ENCODE assay signal across 14 cellular contexts in genomic region chr19:2834294-2834871, GRCh38. TPM values are rescaled to one million over a fixed set of nuclear protein-coding genes. Genes with fewer than 3 reads are reported as not detected.
A peak's percentile ranks its signal among the peaks of the same experiment; 100 is the strongest.
DNase-seq lines count a peak whose midpoint lies in the region; ATAC-seq, FAIRE-seq and TF ChIP-seq lines count a peak whose summit lies in the region.
"Had no signal": no experiment of that assay in that cellular context is flagged by ENCODE, and none has a peak within 500 bp of the region (broad histone marks: within the 10 kb centered on the region; RNA-seq: fewer than 3 reads in every experiment).

No MANE protein-coding gene starts in this region.

- no peak overlapping the region for H3K27ac ChIP-seq in A549
- H3K27ac ChIP-seq in IMR-90 (ENCODE audit: insufficient read depth, low read length), result no peak overlapping the region
- no peak overlapping the region for H3K27ac ChIP-seq in muscle layer of duodenum (ENCODE audit: low read length)
- H3K27ac ChIP-seq in osteoblast (ENCODE audit: low read depth, low read length), result no peak overlapping the region
- H3K27ac ChIP-seq: C4-2B had no signal

- no peaks in the 10 kb centered on the region for H3K79me2 ChIP-seq in osteoblast (ENCODE audit: insufficient read depth, low read length)

- POLR2A ChIA-PET in A549 (lab: Yijun Ruan, JAX) (no interaction called here), IMR-90 (lab: Charles Lee; ENCODE audit: unreplicated experiment) (no interaction called here)

- TF ChIP-seq EP300 in A549 (IDR thresholded peaks at IDR 0.05), result no peak

- H3K9me1 ChIP-seq in IMR-90 (ENCODE audit: insufficient read depth, low read length), result no peaks in the 10 kb centered on the region

- TF ChIP-seq POLR2A in A549 (IDR thresholded peaks at IDR 0.05; ENCODE audit: low read length) (no peak), IMR-90 (IDR thresholded peaks at IDR 0.05; ENCODE audit: low read depth, low read length) (no peak)

- intact Hi-C loops in IMR-90 (cut with micrococcal nuclease), result no loop called here

- H3K4me2 ChIP-seq in A549, result no peak overlapping the region
- no peak overlapping the region for H3K4me2 ChIP-seq in IMR-90 (ENCODE audit: low read depth, low read length)
- H3K4me2 ChIP-seq in osteoblast (ENCODE audit: insufficient read depth, low read length), result no peak overlapping the region

- dilution Hi-C loops in IMR-90 (cut with HindIII; ENCODE audit: low sequenced_read_pairs, unreplicated experiment), result no loop called here

- no peak overlapping the region for H3K23ac ChIP-seq in IMR-90 (ENCODE audit: low read depth, low read length)

- 77% methylated on average over 17 of the region's 19 CpGs for WGBS in A549 (ENCODE audit: missing lambda C conversion rate)
- 100% methylated on average over 2 of the region's 19 CpGs; no CpG with 5 or more reads in 1 of the 2 experiments for WGBS in IMR-90 (ENCODE audit: extremely low coverage in 2 of 2, insufficient read length in 1 of 2), 2 experiments

- no peak overlapping the region for H2AFZ ChIP-seq in IMR-90 (replicated peaks; ENCODE audit: low read length, poor library complexity)
- H2AFZ ChIP-seq in osteoblast (ENCODE audit: low read length), result no peak overlapping the region

- H2BK15ac ChIP-seq in IMR-90 (ENCODE audit: low read depth, low read length), result no peak overlapping the region

- H2AK5ac ChIP-seq in IMR-90 (ENCODE audit: low read depth, low read length), result no peak overlapping the region

- no peak overlapping the region for H4K8ac ChIP-seq in IMR-90 (ENCODE audit: low read depth in 2 of 2, low read length in 2 of 2)

- H3K56ac ChIP-seq in IMR-90 (ENCODE audit: extremely low read depth, insufficient read depth, low read length), result no peak overlapping the region

- H2BK20ac ChIP-seq in IMR-90 (ENCODE audit: low read depth, low read length), result no peak overlapping the region

- no peak for DNase-seq in A549 (ENCODE audit: low read depth in 1 of 2, low spot score in 1 of 2)
- DNase-seq in IMR-90, result no peak
- DNase-seq in choroid plexus epithelial cell (ENCODE audit: low read depth), result peak; percentile 9
- no peak for DNase-seq in COR-L47 (lab: John Stamatoyannopoulos, UW)
- DNase-seq in HK-2 (ENCODE audit: unreplicated experiment), result no peak
- DNase-seq in NCI-H345 treated with DMSO at 0.1 percent for 48 hours (lab: John Stamatoyannopoulos, UW; ENCODE audit: unreplicated experiment), result no peak
- no peak for DNase-seq in osteoblast (ENCODE audit: insufficient read length, low spot score, missing footprints)
- DNase-seq: 8988T, NCI-H187, NCI-H446, RPMI8226 had no signal

- no peak overlapping the region for H2BK5ac ChIP-seq in IMR-90 (ENCODE audit: low read depth, low read length, poor library complexity, severe bottlenecking)

- CTCF ChIA-PET in A549 (lab: Yijun Ruan, JAX), result interaction anchor here (1.4 kb wide), 1 partner anchor 186 kb away, joined by 3 read pairs; no protein-coding TSS in a partner anchor
- CTCF ChIA-PET in IMR-90 (lab: Yijun Ruan, JAX), result no interaction called here

- H3K4me1 ChIP-seq in A549 (no peaks in the 10 kb centered on the region), IMR-90 (ENCODE audit: control insufficient read depth, insufficient read depth, low read length) (no peaks in the 10 kb centered on the region), muscle layer of duodenum (ENCODE audit: control insufficient read depth in 1 of 2, insufficient read depth in 2 of 2, low read length in 2 of 2) (no peaks in the 10 kb centered on the region), osteoblast (ENCODE audit: insufficient read depth, low read length) (no peaks in the 10 kb centered on the region)

- H3K27me3 ChIP-seq in IMR-90 (ENCODE audit: control insufficient read depth, insufficient read depth, low read length) (no peaks in the 10 kb centered on the region), muscle layer of duodenum (ENCODE audit: low read depth, low read length) (no peaks in the 10 kb centered on the region), osteoblast (ENCODE audit: insufficient read depth, low read length) (no peaks in the 10 kb centered on the region)

- TF ChIP-seq CTCF in A549 (IDR thresholded peaks at IDR 0.05) (no peak), IMR-90 (conservative IDR thresholded peaks at IDR 0.05; ENCODE audit: low read depth, low read length) (no peak), choroid plexus epithelial cell (conservative IDR thresholded peaks at IDR 0.05; ENCODE audit: low read depth, low read length) (no peak), osteoblast (IDR thresholded peaks at IDR 0.05; ENCODE audit: extremely low read depth, low read depth, low read length) (no peak)

- FAIRE-seq in A549 (lab: Jason Lieb, UNC), result no peak

- H4K20me1 ChIP-seq in IMR-90 (ENCODE audit: insufficient read depth, low read length) (no peaks in the 10 kb centered on the region), osteoblast (ENCODE audit: insufficient read depth, low read length) (no peaks in the 10 kb centered on the region)

- TF ChIP-seq RAD21 in A549 (conservative IDR thresholded peaks at IDR 0.05 in 1 of 2, IDR thresholded peaks at IDR 0.05 in 1 of 2), result no peak
- TF ChIP-seq RAD21 in IMR-90 (IDR thresholded peaks at IDR 0.05; ENCODE audit: low read length), result no peak

- H3K9ac ChIP-seq in IMR-90 (ENCODE audit: low read depth, low read length), result no peak overlapping the region

- H3K14ac ChIP-seq in IMR-90 (replicated peaks; ENCODE audit: low read depth, low read length), result no peak overlapping the region

- H3K4me3 ChIP-seq in A549 (no peak overlapping the region), IMR-90 (ENCODE audit: insufficient read depth, low read depth, low read length) (no peak overlapping the region), choroid plexus epithelial cell (ENCODE audit: low read depth, low read length) (no peak overlapping the region), muscle layer of duodenum (ENCODE audit: low read depth in 1 of 2, low read length in 2 of 2) (peak overlapping the region; percentile 38 to 56), osteoblast (ENCODE audit: insufficient read depth, low read length) (no peak overlapping the region)

- H3K9me3 ChIP-seq in A549 (peaks cover 54% of the 10 kb centered on the region), IMR-90 (ENCODE audit: control insufficient read depth, insufficient read depth, low read length) (peaks cover 66% of the 10 kb centered on the region), muscle layer of duodenum (ENCODE audit: control insufficient read depth in 1 of 2, low read length in 2 of 2) (peaks cover 29 to 68% of the 10 kb centered on the region in 2 donors), osteoblast (ENCODE audit: low read depth, low read length) (peaks cover 25% of the 10 kb centered on the region)

- H4K5ac ChIP-seq in IMR-90 (ENCODE audit: low read depth, low read length), result no peak overlapping the region

- ATAC-seq in A549, result no peak
- ATAC-seq in IMR-90 (ENCODE audit: low read depth), result no peak

- H3K36me3 ChIP-seq in IMR-90 (ENCODE audit: control insufficient read depth, insufficient read depth, low read length) (peaks cover 28% of the 10 kb centered on the region), muscle layer of duodenum (ENCODE audit: control insufficient read depth in 1 of 2, insufficient read depth in 2 of 2, low read length in 2 of 2) (peaks cover 18 to 61% of the 10 kb centered on the region in 2 donors), osteoblast (ENCODE audit: insufficient read depth, low read length) (peaks cover 9% of the 10 kb centered on the region)

- H2BK120ac ChIP-seq in IMR-90 (ENCODE audit: low read depth, low read length), result no peak overlapping the region

- no peak overlapping the region for H2AK9ac ChIP-seq in IMR-90 (replicated peaks; ENCODE audit: low read depth, low read length, poor library complexity)

- H3K4ac ChIP-seq in IMR-90 (ENCODE audit: low read depth, low read length), result no peak overlapping the region

- H3K79me1 ChIP-seq in IMR-90 (ENCODE audit: low read depth in 1 of 2, low read length in 2 of 2), result no peaks in the 10 kb centered on the region

- H4K91ac ChIP-seq in IMR-90 (ENCODE audit: insufficient read depth, low read depth, low read length), result no peak overlapping the region

- BruUV-seq in IMR-90 (replicated peaks; lab: Mats Ljungman, UMichigan), result no TSS peak

- in situ Hi-C loops in IMR-90 (cut with MboI; ENCODE audit: low sequenced_read_pairs), result no loop called here

- H3K18ac ChIP-seq in IMR-90 (ENCODE audit: low read depth, low read length), result no peak overlapping the region

RNA-seq across cellular contexts. Expression of gene ZNF555, which starts 6.9 kb away (rescaled TPM):
- 2.3 and 3.7 TPM in 2 replicates for polyA plus RNA-seq in A549 (2011; rRNA removed)
- polyA plus RNA-seq in A549 (2012; cell fraction: cytosol; rRNA removed), result 0.52 TPM in 2 replicates
- 0.28 and 0.42 TPM in 2 replicates for polyA plus RNA-seq in A549 (2012; cell fraction: nucleus; rRNA removed)
- polyA plus RNA-seq in A549 (2017; fragmentation: RNase III; extraction: RNeasy Plus Mini Kit Qiagen cat#74134 plus additional on column Dnase treatment), result 1.4 to 1.7 TPM (median 1.5 TPM) in 3 replicates
- polyA minus RNA-seq in A549 (2011; rRNA and poly(A)+ RNA removed), result 2.7 and 4.0 TPM in 2 replicates
- total RNA-seq in IMR-90 (2012; rRNA removed), result 6.4 and 9.7 TPM in 2 replicates
- polyA plus RNA-seq in IMR-90 (2012; rRNA removed), result 1.6 and 2.8 TPM in 2 replicates
- 0.31 and 0.58 TPM in 2 replicates for polyA plus RNA-seq in IMR-90 (2012; cell fraction: cytosol; rRNA removed)
- polyA plus RNA-seq in IMR-90 (2012; cell fraction: nucleus; rRNA removed; ENCODE audit: low replicate concordance), result 0.36 and 2.9 TPM in 2 replicates
- 6.2 and 8.0 TPM in 2 replicates for total RNA-seq in osteoblast

RNA-seq across cellular contexts. Expression of gene ZNF554, which starts 14.7 kb away (rescaled TPM):
- 0.54 and 0.75 TPM in 2 replicates for polyA plus RNA-seq in A549 (2011; rRNA removed)
- polyA plus RNA-seq in A549 (2012; cell fraction: cytosol; rRNA removed), result 0.11 and 0.13 TPM in 2 replicates
- 0.22 and 0.45 TPM in 2 replicates for polyA plus RNA-seq in A549 (2012; cell fraction: nucleus; rRNA removed)
- polyA plus RNA-seq in A549 (2017; fragmentation: RNase III; extraction: RNeasy Plus Mini Kit Qiagen cat#74134 plus additional on column Dnase treatment), result 0.33 to 0.65 TPM (median 0.63 TPM) in 3 replicates
- 0.70 and 0.78 TPM in 2 replicates for polyA minus RNA-seq in A549 (2011; rRNA and poly(A)+ RNA removed)
- 1.9 and 3.0 TPM in 2 replicates for total RNA-seq in IMR-90 (2012; rRNA removed)
- 1.2 and 1.5 TPM in 2 replicates for polyA plus RNA-seq in IMR-90 (2012; rRNA removed)
- 0.54 and 0.78 TPM in 2 replicates for polyA plus RNA-seq in IMR-90 (2012; cell fraction: cytosol; rRNA removed)
- polyA plus RNA-seq in IMR-90 (2012; cell fraction: nucleus; rRNA removed; ENCODE audit: low replicate concordance), result 2.1 and 5.2 TPM in 2 replicates
- 5.6 and 5.8 TPM in 2 replicates for total RNA-seq in osteoblast

RNA-seq across cellular contexts. Expression of gene ZNF556, which starts 32.8 kb away (rescaled TPM):
- polyA plus RNA-seq in A549 (2011; rRNA removed), result not detected in 2 replicates
- polyA plus RNA-seq in A549 (2012; cell fraction: cytosol; rRNA removed), result not detected in 2 replicates
- polyA plus RNA-seq in A549 (2012; cell fraction: nucleus; rRNA removed), result not detected in 2 replicates
- not detected in 3 replicates for polyA plus RNA-seq in A549 (2017; fragmentation: RNase III; extraction: RNeasy Plus Mini Kit Qiagen cat#74134 plus additional on column Dnase treatment)
- not detected in 2 replicates for polyA minus RNA-seq in A549 (2011; rRNA and poly(A)+ RNA removed)
- total RNA-seq in IMR-90 (2012; rRNA removed), result not detected in 2 replicates
- not detected in 2 replicates for polyA plus RNA-seq in IMR-90 (2012; rRNA removed)
- not detected in 2 replicates for polyA plus RNA-seq in IMR-90 (2012; cell fraction: cytosol; rRNA removed)
- polyA plus RNA-seq in IMR-90 (2012; cell fraction: nucleus; rRNA removed; ENCODE audit: low replicate concordance), result not detected in 2 replicates
- total RNA-seq in osteoblast, result not detected in 2 replicates
- total RNA-seq: H4 had no signal

RNA-seq across cellular contexts. Expression of gene THOP1, which starts 49.1 kb away (rescaled TPM):
- polyA plus RNA-seq in A549 (2011; rRNA removed) (43.5 and 46.7 TPM in 2 replicates), A549 (2017; fragmentation: RNase III; extraction: RNeasy Plus Mini Kit Qiagen cat#74134 plus additional on column Dnase treatment) (87.7 to 90.5 TPM (median 89.9 TPM) in 3 replicates), IMR-90 (2012; rRNA removed) (91.9 and 110 TPM in 2 replicates)
- polyA plus RNA-seq in A549 (2012; cell fraction: cytosol; rRNA removed), result 150 and 176 TPM in 2 replicates
- polyA plus RNA-seq in A549 (2012; cell fraction: nucleus; rRNA removed), result 260 and 359 TPM in 2 replicates
- polyA minus RNA-seq in A549 (2011; rRNA and poly(A)+ RNA removed), result 51.0 and 51.2 TPM in 2 replicates
- total RNA-seq in IMR-90 (2012; rRNA removed) (57.5 and 62.8 TPM in 2 replicates), osteoblast (45.6 and 49.5 TPM in 2 replicates)
- 95.4 and 118 TPM in 2 replicates for polyA plus RNA-seq in IMR-90 (2012; cell fraction: cytosol; rRNA removed)
- polyA plus RNA-seq in IMR-90 (2012; cell fraction: nucleus; rRNA removed; ENCODE audit: low replicate concordance), result 119 and 345 TPM in 2 replicates

RNA-seq across cellular contexts. Expression of gene SGTA, which starts 51.3 kb away (rescaled TPM):
- polyA plus RNA-seq in A549 (2011; rRNA removed), result 39.1 and 44.4 TPM in 2 replicates
- 103 and 122 TPM in 2 replicates for polyA plus RNA-seq in A549 (2012; cell fraction: cytosol; rRNA removed)
- polyA plus RNA-seq in A549 (2012; cell fraction: nucleus; rRNA removed), result 120 and 137 TPM in 2 replicates
- polyA plus RNA-seq in A549 (2017; fragmentation: RNase III; extraction: RNeasy Plus Mini Kit Qiagen cat#74134 plus additional on column Dnase treatment), result 47.6 to 51.6 TPM (median 48.0 TPM) in 3 replicates
- 20.4 and 23.9 TPM in 2 replicates for polyA minus RNA-seq in A549 (2011; rRNA and poly(A)+ RNA removed)
- total RNA-seq in IMR-90 (2012; rRNA removed), result 17.4 and 20.6 TPM in 2 replicates
- polyA plus RNA-seq in IMR-90 (2012; rRNA removed), result 72.9 and 89.7 TPM in 2 replicates
- 87.9 and 139 TPM in 2 replicates for polyA plus RNA-seq in IMR-90 (2012; cell fraction: cytosol; rRNA removed)
- 60.8 and 101 TPM in 2 replicates for polyA plus RNA-seq in IMR-90 (2012; cell fraction: nucleus; rRNA removed; ENCODE audit: low replicate concordance)
- 35.9 and 38.7 TPM in 2 replicates for total RNA-seq in osteoblast

Comparison
In these comparisons a context has a peak if more than half of its experiments do, and no peak if none do; other contexts are left out.
1. H3K4me3 ChIP-seq: peak in muscle layer of duodenum (2 of 2); none in A549 (single experiment), IMR-90 (single experiment), choroid plexus epithelial cell (single experiment) and osteoblast (single experiment).